Comparison of ENCODE assay signal across 1 cellular context in genomic region chr16:28823719-28824547, GRCh38.
TF ChIP-seq lines count a peak whose summit lies in the region.

No MANE protein-coding gene starts in this region.

TF ChIP-seq in HEK293, 187 proteins besides CTCF, POLR2A, EP300 and RAD21 (continued from another document and continues in another):
- TF ChIP-seq ZBTB11 (tag by site-specific recombination; conservative IDR thresholded peaks at IDR 0.05; ENCODE audit: low read depth) (peak; percentile 56), ZNF596 (tag by site-specific recombination; IDR thresholded peaks at IDR 0.05) (no peak), ZNF692 (tag by site-specific recombination; IDR thresholded peaks at IDR 0.05) (peak; percentile 47; the same call in 1 of the 2 replicates), ZIC2 (tag by site-specific recombination; IDR thresholded peaks at IDR 0.05) (peak; percentile 35; the same call in 1 of the 2 replicates), ZNF341 (tag by site-specific recombination; IDR thresholded peaks at IDR 0.05; ENCODE audit: low read depth) (peak; percentile 41; the same call in 1 of the 2 replicates), ZNF561 (tag by site-specific recombination; IDR thresholded peaks at IDR 0.05; ENCODE audit: borderline replicate concordance) (no peak; the same call in 1 of the 2 replicates), ZNF398 (tag by site-specific recombination; IDR thresholded peaks at IDR 0.05) (peak; percentile 82), ZNF660 (tag by site-specific recombination; IDR thresholded peaks at IDR 0.05) (peak; percentile 72; the same call in 1 of the 2 replicates), ZNF350 (tag by site-specific recombination; IDR thresholded peaks at IDR 0.05) (no peak), ZNF777 (tag by site-specific recombination; IDR thresholded peaks at IDR 0.05; ENCODE audit: borderline replicate concordance) (0 out of 2 replicates have a peak, but pooled peaks have one; percentile 27), ZNF629 (tag by site-specific recombination; IDR thresholded peaks at IDR 0.05) (peak; percentile 61; the same call in 1 of the 2 replicates), IKZF3 (tag by site-specific recombination; IDR thresholded peaks at IDR 0.05) (peak; percentile 87), OVOL3 (tag by site-specific recombination; IDR thresholded peaks at IDR 0.05) (no peak), PRDM6 (tag by site-specific recombination; IDR thresholded peaks at IDR 0.05) (no peak), ZBTB26 (tag by site-specific recombination; optimal IDR thresholded peaks at IDR 0.05) (peak; percentile 99), ZNF626 (tag by site-specific recombination; IDR thresholded peaks at IDR 0.05) (no peak), ZNF76 (tag by site-specific recombination; IDR thresholded peaks at IDR 0.05; ENCODE audit: borderline replicate concordance, low read depth) (peak; percentile 37; the same call in 1 of the 2 replicates), ZEB2 (tag by site-specific recombination; IDR thresholded peaks at IDR 0.05) (peak; percentile 96), ZNF311 (tag by site-specific recombination; IDR thresholded peaks at IDR 0.05; ENCODE audit: borderline replicate concordance) (no peak), SP7 (tag by site-specific recombination; IDR thresholded peaks at IDR 0.05) (peak; percentile 34; the same call in 1 of the 2 replicates), ZNF292 (tag by site-specific recombination; IDR thresholded peaks at IDR 0.05; ENCODE audit: borderline replicate concordance, low read depth) (no peak), ZFP69B (tag by site-specific recombination; IDR thresholded peaks at IDR 0.05) (no peak; the same call in 1 of the 2 replicates), ZBTB7A (tag by site-specific recombination; IDR thresholded peaks at IDR 0.05; ENCODE audit: low read depth) (peak; percentile 86), ZNF23 (tag by site-specific recombination; IDR thresholded peaks at IDR 0.05; ENCODE audit: borderline replicate concordance) (no peak), ZNF791 (tag by site-specific recombination; IDR thresholded peaks at IDR 0.05) (no peak), PRDM4 (tag by site-specific recombination; IDR thresholded peaks at IDR 0.05) (no peak), ZFP37 (tag by site-specific recombination; IDR thresholded peaks at IDR 0.05) (no peak), ZNF560 (tag by site-specific recombination; IDR thresholded peaks at IDR 0.05; ENCODE audit: borderline replicate concordance) (no peak), KLF9 (tag by site-specific recombination; IDR thresholded peaks at IDR 0.05; ENCODE audit: low read depth) (peak; percentile 80), ZXDB (tag by site-specific recombination; IDR thresholded peaks at IDR 0.05) (peak; percentile 58), YY1 (tag by site-specific recombination; IDR thresholded peaks at IDR 0.05) (peak; percentile 6; the same call in 1 of the 2 replicates), KLF1 (tag by site-specific recombination; IDR thresholded peaks at IDR 0.05) (no peak), HIC1 (tag by site-specific recombination; IDR thresholded peaks at IDR 0.05) (no peak), REST (tag by site-specific recombination; IDR thresholded peaks at IDR 0.05) (no peak), EGR2 (tag by site-specific recombination; IDR thresholded peaks at IDR 0.05; ENCODE audit: low read depth) (peak; percentile 77), KLF17 (tag by site-specific recombination; IDR thresholded peaks at IDR 0.05) (0 out of 2 replicates have a peak, but pooled peaks have one; percentile 39)
